ENCODE assay signal across 8 cellular contexts in genomic region chr19:35642798-35643254, GRCh38. TPM values are rescaled to one million over a fixed set of nuclear protein-coding genes. Genes with fewer than 3 reads are reported as not detected.
DNase-seq lines count a peak whose midpoint lies in the region; ATAC-seq, FAIRE-seq and TF ChIP-seq lines count a peak whose summit lies in the region.

No MANE protein-coding gene starts in this region.

- no peaks in the 10 kb centered on the region for H3K27me3 Mint-ChIP-seq in central memory CD8-positive, alpha-beta T cell

- H3K9ac ChIP-seq in HUES64 (ENCODE audit: low read depth, low read length): peak overlapping the region; percentile 74
- H3K9ac ChIP-seq in mucosa of rectum (ENCODE audit: low read depth in 1 of 2, low read length in 2 of 2): peak overlapping the region; percentile 74 to 84

- FAIRE-seq in GM12891 (lab: Jason Lieb, UNC): no peak

- DNase-seq in central memory CD8-positive, alpha-beta T cell (ENCODE audit: low spot score in 2 of 2): no peak
- DNase-seq in COLO829 (ENCODE audit: low spot score) (no peak), NCI-H774 (lab: John Stamatoyannopoulos, UW) (no peak), GM12891 (ENCODE audit: insufficient read length, low spot score) (no peak)

- peaks cover 7% of the 10 kb centered on the region for H3K36me3 Mint-ChIP-seq in central memory CD8-positive, alpha-beta T cell (ENCODE audit: insufficient read depth)

- no peak for ATAC-seq in central memory CD8-positive, alpha-beta T cell (replicated peaks; ENCODE audit: extremely low read depth, poor library complexity, severe bottlenecking)
- no peak for ATAC-seq in HG03442 (IDR thresholded peaks at IDR 0.05; ENCODE audit: unreplicated experiment)

- H3K27ac ChIP-seq in 22Rv1 (peak overlapping the region; percentile 91), HUES64 (ENCODE audit: low read depth, low read length) (peak overlapping the region; percentile 74; the same call in 1 of the 2 replicates), mucosa of rectum (ENCODE audit: low read depth in 2 of 2, low read length in 2 of 2) (peak overlapping the region; percentile 95 to 96)

- H3K4me1 ChIP-seq in HUES64 (ENCODE audit: insufficient read depth, low read length): peaks cover 26% of the 10 kb centered on the region
- H3K4me1 ChIP-seq in mucosa of rectum (ENCODE audit: control insufficient read depth in 2 of 2, insufficient read depth in 2 of 2, low read length in 2 of 2): peaks cover 3 to 9% of the 10 kb centered on the region in 2 donors

- H3K9me3 ChIP-seq in HUES64 (ENCODE audit: insufficient read depth, low read depth, low read length) (no peaks in the 10 kb centered on the region), mucosa of rectum (ENCODE audit: control insufficient read depth in 2 of 2, low read length in 2 of 2) (no peaks in the 10 kb centered on the region)

- no peak overlapping the region for H3K27ac Mint-ChIP-seq in central memory CD8-positive, alpha-beta T cell (ENCODE audit: low read depth)

- peak overlapping the region; percentile 67 for H3K4me3 ChIP-seq in HUES64 (ENCODE audit: low read length)
- peak overlapping the region; percentile 72 to 73 for H3K4me3 ChIP-seq in mucosa of rectum (ENCODE audit: low read length in 2 of 2)

- H3K27me3 ChIP-seq in HUES64 (ENCODE audit: insufficient read depth, low read length) (peaks cover 14% of the 10 kb centered on the region), mucosa of rectum (ENCODE audit: control insufficient read depth in 2 of 2, insufficient read depth in 2 of 2, low read length in 2 of 2) (no peaks in the 10 kb centered on the region)

- H3K36me3 ChIP-seq in HUES64 (ENCODE audit: insufficient read depth, low read length) (peaks cover 6% of the 10 kb centered on the region), mucosa of rectum (ENCODE audit: control insufficient read depth in 2 of 2, insufficient read depth in 2 of 2, low read length in 2 of 2) (peaks cover 3 to 4% of the 10 kb centered on the region in 2 donors)

- TF ChIP-seq POLR2A in GM12891 (IDR thresholded peaks at IDR 0.05; ENCODE audit: low read depth, low read length): no peak

- no peaks in the 10 kb centered on the region for H3K9me3 Mint-ChIP-seq in central memory CD8-positive, alpha-beta T cell

- 53% methylated on average over 15 of the region's 15 CpGs for WGBS in HUES64

- peak overlapping the region; percentile 86 for H3K4me3 Mint-ChIP-seq in central memory CD8-positive, alpha-beta T cell

- peaks cover 17% of the 10 kb centered on the region for H3K4me1 Mint-ChIP-seq in central memory CD8-positive, alpha-beta T cell

- TF ChIP-seq CTCF in 22Rv1 (IDR thresholded peaks at IDR 0.05): no peak

TF ChIP-seq in GM12891, 5 proteins besides CTCF, POLR2A, EP300 and RAD21:
- no peak for TF ChIP-seq POU2F2 (IDR thresholded peaks at IDR 0.05; ENCODE audit: low read depth, low read length)
- TF ChIP-seq PAX5 (IDR thresholded peaks at IDR 0.05; ENCODE audit: insufficient read depth, low read length, severe bottlenecking): no peak
- no peak for TF ChIP-seq POLR2AphosphoS5 (IDR thresholded peaks at IDR 0.05; ENCODE audit: low read depth, low read length)
- TF ChIP-seq SPI1 (IDR thresholded peaks at IDR 0.05; ENCODE audit: low read depth, low read length): no peak
- TF ChIP-seq TAF1 (IDR thresholded peaks at IDR 0.05; ENCODE audit: low read depth, low read length): no peak

RNA-seq across cellular contexts. Expression of gene ETV2, which starts 1.3 kb away (rescaled TPM):
- 1.1 TPM for polyA plus RNA-seq in HUES64 (2013, experiment 1 of 2)
- polyA plus RNA-seq in HUES64 (2013, experiment 2 of 2): 1.6 TPM
- 0.53 TPM for polyA plus RNA-seq in GM12891 (2012; ENCODE audit: low read depth, missing spikeins)

RNA-seq across cellular contexts. Expression of gene COX6B1, which starts 5.3 kb away (rescaled TPM):
- 494 TPM for polyA plus RNA-seq in HUES64 (2013, experiment 1 of 2)
- 519 TPM for polyA plus RNA-seq in HUES64 (2013, experiment 2 of 2)
- 822 TPM for polyA plus RNA-seq in GM12891 (2012; ENCODE audit: low read depth, missing spikeins)

RNA-seq across cellular contexts. Expression of gene RBM42, which starts 14.0 kb away (rescaled TPM):
- polyA plus RNA-seq in HUES64 (2013, experiment 1 of 2): 56.0 TPM
- polyA plus RNA-seq in HUES64 (2013, experiment 2 of 2): 50.7 TPM
- 41.7 TPM for polyA plus RNA-seq in GM12891 (2012; ENCODE audit: low read depth, missing spikeins)

RNA-seq across cellular contexts. Expression of gene UPK1A, which starts 23.5 kb away (rescaled TPM):
- polyA plus RNA-seq in HUES64 (2013, experiment 1 of 2): not detected
- 0.51 TPM for polyA plus RNA-seq in HUES64 (2013, experiment 2 of 2)
- polyA plus RNA-seq in GM12891 (2012; ENCODE audit: low read depth, missing spikeins): 0.36 TPM

RNA-seq across cellular contexts. Expression of gene HAUS5, which starts 30.3 kb away (rescaled TPM):
- 18.7 TPM for polyA plus RNA-seq in HUES64 (2013, experiment 1 of 2)
- 16.7 TPM for polyA plus RNA-seq in HUES64 (2013, experiment 2 of 2)
- 15.4 TPM for polyA plus RNA-seq in GM12891 (2012; ENCODE audit: low read depth, missing spikeins)
